ENCODE assay signal across 20 cellular contexts in the genomic region with DNA sequence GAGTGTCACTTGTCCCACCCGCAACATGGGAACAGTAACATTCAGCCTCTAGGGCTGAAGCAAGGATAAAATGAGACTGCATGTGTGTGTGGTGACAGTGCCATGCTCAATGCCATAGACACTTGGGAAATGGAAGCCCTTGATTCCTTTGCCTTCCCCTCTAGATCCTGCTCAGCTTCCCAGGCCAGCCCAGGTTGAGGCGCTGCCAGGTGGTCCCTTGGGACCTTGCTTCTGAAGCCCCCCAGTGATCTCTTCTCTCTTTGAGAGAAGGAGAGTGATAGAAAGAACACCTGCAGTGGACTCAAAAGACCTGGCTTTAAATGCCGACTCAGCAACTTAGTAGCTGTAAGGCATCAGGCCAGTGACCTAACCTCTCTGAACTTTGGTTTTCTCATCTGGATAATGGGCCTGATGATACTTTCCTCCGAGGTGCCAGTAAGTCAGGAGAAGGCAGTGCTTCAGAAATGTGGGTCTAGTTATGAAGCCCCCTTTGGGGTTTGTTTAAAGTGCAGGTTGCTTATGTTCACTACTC.
"Had no signal": no experiment of that assay in that cellular context is flagged by ENCODE, and none has a peak within 500 bp of the region (broad histone marks: within the 10 kb centered on the region; RNA-seq: fewer than 3 reads in every experiment).

No MANE protein-coding gene starts in this region.

- ATAC-seq: esophagus mucosa; heart left ventricle; left colon; mucosa of descending colon; naive thymus-derived CD8-positive, alpha-beta T cell; stimulated activated naive CD8-positive, alpha-beta T cell treated with anti-CD3 and anti-CD28 coated beads, Interleukin-15, Interleukin-2, amounts not matched to agents 100 U/mL and 50 U/mL, for 24 hours had no signal

- H3K36me3 ChIP-seq: heart left ventricle, neutrophil, right atrium auricular region, tibial artery, upper lobe of left lung, uterus had no signal

- DNase-seq: cortex of kidney; dorsolateral prefrontal cortex; effector CD8-positive, alpha-beta T cell; hippocampal formation; left colon; mammary epithelial cell; naive thymus-derived CD8-positive, alpha-beta T cell; small intestine; stimulated activated CD4-positive, alpha-beta T cell treated with anti-CD3 and anti-CD28 coated beads, Interleukin-12 subunit alpha, Interleukin-12 subunit beta, amount 100 ng/mL, for 4 hours; stimulated activated naive CD8-positive, alpha-beta T cell treated with anti-CD3 and anti-CD28 coated beads, Interleukin-15, Interleukin-2, amounts not matched to agents 100 U/mL and 50 U/mL, for 24 hours; tibial artery; uterus had no signal

- H3K9me3 ChIP-seq: heart left ventricle, mucosa of descending colon, neutrophil, right atrium auricular region, tibial artery, upper lobe of left lung, uterus had no signal

- H3K27me3 ChIP-seq: right atrium auricular region, tibial artery, upper lobe of left lung, uterus had no signal

- FAIRE-seq: endometrium, frontal cortex, small intestine had no signal

- H3K27ac ChIP-seq: dorsolateral prefrontal cortex, neutrophil, right atrium auricular region, tibial artery, upper lobe of left lung, uterus had no signal

- H3K4me3 ChIP-seq: dorsolateral prefrontal cortex, heart left ventricle, mucosa of descending colon, right atrium auricular region, tibial artery, upper lobe of left lung, uterus had no signal
